1 cellular context compared by ENCODE assay signal in the genomic region with DNA sequence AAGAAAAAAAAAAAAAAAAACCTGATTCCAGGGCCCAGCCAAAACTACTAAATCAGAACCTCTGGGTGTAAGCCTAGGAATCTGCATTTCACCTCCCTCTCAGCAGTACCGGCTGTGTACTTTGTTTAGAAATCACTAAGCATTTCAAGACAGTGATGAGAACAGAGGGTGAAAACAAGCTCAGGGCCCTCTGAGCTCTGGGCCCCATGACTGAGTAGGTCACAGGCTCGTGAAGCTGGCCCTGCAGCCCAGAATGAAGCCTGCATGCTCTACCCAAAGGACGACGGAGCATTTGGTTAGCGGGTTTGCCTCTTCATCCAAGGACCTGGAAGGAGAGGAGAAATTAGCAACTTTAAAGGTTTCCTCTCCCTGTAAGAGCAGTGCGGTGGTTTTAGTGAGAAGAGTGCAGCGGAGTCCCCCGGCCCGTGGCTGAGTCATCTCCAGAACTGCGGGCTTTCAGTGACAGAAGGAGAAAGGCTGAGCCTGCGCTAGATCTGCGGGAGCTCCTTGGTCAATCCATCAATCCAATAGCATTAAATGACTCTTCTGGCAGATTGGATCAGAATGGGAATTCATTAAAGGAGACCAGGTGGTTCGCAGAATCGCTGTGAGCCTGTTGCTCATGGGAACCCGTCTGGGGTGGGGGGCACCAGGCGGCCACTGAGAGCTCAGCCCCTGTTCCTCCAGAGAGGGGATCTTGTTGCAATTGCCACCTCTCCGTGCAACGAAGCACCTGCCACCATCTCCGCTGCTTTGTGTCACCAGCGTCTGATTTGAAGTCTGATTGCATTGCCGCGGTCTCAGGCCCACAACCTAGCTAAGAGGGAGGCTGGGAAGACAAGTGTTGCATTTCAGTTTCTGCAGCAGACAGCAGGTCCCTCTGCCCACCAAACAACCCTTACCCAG.
TF ChIP-seq lines count a peak whose summit lies in the region.

No MANE protein-coding gene starts in this region.

TF ChIP-seq in GM23338, 12 proteins besides CTCF, POLR2A, EP300 and RAD21 (continued from another document):
- TF ChIP-seq, protein P1, sequence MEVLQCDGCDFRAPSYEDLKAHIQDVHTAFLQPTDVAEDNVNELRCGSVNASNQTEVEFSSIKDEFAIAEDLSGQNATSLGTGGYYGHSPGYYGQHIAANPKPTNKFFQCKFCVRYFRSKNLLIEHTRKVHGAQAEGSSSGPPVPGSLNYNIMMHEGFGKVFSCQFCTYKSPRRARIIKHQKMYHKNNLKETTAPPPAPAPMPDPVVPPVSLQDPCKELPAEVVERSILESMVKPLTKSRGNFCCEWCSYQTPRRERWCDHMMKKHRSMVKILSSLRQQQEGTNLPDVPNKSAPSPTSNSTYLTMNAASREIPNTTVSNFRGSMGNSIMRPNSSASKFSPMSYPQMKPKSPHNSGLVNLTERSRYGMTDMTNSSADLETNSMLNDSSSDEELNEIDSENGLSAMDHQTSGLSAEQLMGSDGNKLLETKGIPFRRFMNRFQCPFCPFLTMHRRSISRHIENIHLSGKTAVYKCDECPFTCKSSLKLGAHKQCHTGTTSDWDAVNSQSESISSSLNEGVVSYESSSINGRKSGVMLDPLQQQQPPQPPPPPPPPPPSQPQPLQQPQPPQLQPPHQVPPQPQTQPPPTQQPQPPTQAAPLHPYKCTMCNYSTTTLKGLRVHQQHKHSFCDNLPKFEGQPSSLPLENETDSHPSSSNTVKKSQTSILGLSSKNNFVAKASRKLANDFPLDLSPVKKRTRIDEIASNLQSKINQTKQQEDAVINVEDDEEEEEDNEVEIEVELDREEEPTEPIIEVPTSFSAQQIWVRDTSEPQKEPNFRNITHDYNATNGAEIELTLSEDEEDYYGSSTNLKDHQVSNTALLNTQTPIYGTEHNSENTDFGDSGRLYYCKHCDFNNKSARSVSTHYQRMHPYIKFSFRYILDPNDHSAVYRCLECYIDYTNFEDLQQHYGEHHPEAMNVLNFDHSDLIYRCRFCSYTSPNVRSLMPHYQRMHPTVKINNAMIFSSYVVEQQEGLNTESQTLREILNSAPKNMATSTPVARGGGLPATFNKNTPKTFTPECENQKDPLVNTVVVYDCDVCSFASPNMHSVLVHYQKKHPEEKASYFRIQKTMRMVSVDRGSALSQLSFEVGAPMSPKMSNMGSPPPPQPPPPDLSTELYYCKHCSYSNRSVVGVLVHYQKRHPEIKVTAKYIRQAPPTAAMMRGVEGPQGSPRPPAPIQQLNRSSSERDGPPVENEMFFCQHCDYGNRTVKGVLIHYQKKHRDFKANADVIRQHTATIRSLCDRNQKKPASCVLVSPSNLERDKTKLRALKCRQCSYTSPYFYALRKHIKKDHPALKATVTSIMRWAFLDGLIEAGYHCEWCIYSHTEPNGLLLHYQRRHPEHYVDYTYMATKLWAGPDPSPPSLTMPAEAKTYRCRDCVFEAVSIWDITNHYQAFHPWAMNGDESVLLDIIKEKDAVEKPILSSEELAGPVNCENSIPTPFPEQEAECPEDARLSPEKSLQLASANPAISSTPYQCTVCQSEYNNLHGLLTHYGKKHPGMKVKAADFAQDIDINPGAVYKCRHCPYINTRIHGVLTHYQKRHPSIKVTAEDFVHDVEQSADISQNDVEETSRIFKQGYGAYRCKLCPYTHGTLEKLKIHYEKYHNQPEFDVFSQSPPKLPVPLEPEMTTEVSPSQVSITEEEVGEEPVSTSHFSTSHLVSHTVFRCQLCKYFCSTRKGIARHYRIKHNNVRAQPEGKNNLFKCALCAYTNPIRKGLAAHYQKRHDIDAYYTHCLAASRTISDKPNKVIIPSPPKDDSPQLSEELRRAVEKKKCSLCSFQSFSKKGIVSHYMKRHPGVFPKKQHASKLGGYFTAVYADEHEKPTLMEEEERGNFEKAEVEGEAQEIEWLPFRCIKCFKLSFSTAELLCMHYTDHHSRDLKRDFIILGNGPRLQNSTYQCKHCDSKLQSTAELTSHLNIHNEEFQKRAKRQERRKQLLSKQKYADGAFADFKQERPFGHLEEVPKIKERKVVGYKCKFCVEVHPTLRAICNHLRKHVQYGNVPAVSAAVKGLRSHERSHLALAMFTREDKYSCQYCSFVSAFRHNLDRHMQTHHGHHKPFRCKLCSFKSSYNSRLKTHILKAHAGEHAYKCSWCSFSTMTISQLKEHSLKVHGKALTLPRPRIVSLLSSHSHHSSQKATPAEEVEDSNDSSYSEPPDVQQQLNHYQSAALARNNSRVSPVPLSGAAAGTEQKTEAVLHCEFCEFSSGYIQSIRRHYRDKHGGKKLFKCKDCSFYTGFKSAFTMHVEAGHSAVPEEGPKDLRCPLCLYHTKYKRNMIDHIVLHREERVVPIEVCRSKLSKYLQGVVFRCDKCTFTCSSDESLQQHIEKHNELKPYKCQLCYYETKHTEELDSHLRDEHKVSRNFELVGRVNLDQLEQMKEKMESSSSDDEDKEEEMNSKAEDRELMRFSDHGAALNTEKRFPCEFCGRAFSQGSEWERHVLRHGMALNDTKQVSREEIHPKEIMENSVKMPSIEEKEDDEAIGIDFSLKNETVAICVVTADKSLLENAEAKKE (CRISPR knock-in tag; IDR thresholded peaks at IDR 0.05) = no peak
- TF ChIP-seq, protein P2, sequence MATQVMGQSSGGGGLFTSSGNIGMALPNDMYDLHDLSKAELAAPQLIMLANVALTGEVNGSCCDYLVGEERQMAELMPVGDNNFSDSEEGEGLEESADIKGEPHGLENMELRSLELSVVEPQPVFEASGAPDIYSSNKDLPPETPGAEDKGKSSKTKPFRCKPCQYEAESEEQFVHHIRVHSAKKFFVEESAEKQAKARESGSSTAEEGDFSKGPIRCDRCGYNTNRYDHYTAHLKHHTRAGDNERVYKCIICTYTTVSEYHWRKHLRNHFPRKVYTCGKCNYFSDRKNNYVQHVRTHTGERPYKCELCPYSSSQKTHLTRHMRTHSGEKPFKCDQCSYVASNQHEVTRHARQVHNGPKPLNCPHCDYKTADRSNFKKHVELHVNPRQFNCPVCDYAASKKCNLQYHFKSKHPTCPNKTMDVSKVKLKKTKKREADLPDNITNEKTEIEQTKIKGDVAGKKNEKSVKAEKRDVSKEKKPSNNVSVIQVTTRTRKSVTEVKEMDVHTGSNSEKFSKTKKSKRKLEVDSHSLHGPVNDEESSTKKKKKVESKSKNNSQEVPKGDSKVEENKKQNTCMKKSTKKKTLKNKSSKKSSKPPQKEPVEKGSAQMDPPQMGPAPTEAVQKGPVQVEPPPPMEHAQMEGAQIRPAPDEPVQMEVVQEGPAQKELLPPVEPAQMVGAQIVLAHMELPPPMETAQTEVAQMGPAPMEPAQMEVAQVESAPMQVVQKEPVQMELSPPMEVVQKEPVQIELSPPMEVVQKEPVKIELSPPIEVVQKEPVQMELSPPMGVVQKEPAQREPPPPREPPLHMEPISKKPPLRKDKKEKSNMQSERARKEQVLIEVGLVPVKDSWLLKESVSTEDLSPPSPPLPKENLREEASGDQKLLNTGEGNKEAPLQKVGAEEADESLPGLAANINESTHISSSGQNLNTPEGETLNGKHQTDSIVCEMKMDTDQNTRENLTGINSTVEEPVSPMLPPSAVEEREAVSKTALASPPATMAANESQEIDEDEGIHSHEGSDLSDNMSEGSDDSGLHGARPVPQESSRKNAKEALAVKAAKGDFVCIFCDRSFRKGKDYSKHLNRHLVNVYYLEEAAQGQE (IDR thresholded peaks at IDR 0.05; ENCODE audit: unreplicated experiment) = no peak
- no peak for TF ChIP-seq CREB1 (CRISPR knock-in tag; IDR thresholded peaks at IDR 0.05; ENCODE audit: low read depth)
- no peak for TF ChIP-seq STAT1 (IDR thresholded peaks at IDR 0.05; ENCODE audit: unreplicated experiment)
- no peak for TF ChIP-seq POLR2AphosphoS5 (IDR thresholded peaks at IDR 0.05; ENCODE audit: low read depth)
- no peak for TF ChIP-seq JUNB (IDR thresholded peaks at IDR 0.05; ENCODE audit: unreplicated experiment)
- no peak for TF ChIP-seq EZH2 (IDR thresholded peaks at IDR 0.05; ENCODE audit: low read depth, unreplicated experiment)
- TF ChIP-seq, protein P3, sequence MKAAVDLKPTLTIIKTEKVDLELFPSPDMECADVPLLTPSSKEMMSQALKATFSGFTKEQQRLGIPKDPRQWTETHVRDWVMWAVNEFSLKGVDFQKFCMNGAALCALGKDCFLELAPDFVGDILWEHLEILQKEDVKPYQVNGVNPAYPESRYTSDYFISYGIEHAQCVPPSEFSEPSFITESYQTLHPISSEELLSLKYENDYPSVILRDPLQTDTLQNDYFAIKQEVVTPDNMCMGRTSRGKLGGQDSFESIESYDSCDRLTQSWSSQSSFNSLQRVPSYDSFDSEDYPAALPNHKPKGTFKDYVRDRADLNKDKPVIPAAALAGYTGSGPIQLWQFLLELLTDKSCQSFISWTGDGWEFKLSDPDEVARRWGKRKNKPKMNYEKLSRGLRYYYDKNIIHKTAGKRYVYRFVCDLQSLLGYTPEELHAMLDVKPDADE (IDR thresholded peaks at IDR 0.05) = no peak
